Comparison of ENCODE assay signal across 8 cellular contexts in genomic region chr2:231198291-231199173, GRCh38. TPM values are rescaled to one million over a fixed set of nuclear protein-coding genes. Genes with fewer than 3 reads are reported as not detected.
DNase-seq lines count a peak whose midpoint lies in the region; ATAC-seq and TF ChIP-seq lines count a peak whose summit lies in the region.

A gene with protein sequence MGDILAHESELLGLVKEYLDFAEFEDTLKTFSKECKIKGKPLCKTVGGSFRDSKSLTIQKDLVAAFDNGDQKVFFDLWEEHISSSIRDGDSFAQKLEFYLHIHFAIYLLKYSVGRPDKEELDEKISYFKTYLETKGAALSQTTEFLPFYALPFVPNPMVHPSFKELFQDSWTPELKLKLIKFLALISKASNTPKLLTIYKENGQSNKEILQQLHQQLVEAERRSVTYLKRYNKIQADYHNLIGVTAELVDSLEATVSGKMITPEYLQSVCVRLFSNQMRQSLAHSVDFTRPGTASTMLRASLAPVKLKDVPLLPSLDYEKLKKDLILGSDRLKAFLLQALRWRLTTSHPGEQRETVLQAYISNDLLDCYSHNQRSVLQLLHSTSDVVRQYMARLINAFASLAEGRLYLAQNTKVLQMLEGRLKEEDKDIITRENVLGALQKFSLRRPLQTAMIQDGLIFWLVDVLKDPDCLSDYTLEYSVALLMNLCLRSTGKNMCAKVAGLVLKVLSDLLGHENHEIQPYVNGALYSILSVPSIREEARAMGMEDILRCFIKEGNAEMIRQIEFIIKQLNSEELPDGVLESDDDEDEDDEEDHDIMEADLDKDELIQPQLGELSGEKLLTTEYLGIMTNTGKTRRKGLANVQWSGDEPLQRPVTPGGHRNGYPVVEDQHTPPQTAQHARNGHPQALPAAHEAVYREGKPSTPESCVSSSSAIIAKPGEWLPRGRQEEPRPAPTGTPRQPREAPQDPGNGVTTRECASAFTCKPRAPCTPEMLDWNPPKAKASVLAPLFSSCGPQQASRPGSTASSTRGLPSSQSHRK (plus strand): TSS chr2:231198631. CDS start chr2:231206239, 7,608 bp downstream.

- intact Hi-C loops in activated B cell treated with CpG ODN at 0.5 μM for 24 hours (cut with micrococcal nuclease) (loop anchor here (2.0 kb wide), 1 partner anchor 16 kb away; no protein-coding TSS in a partner anchor), spleen (cut with DNase I; ENCODE audit: low total_unique reads) (loop anchor here (10.0 kb wide), 1 partner anchor 94 kb away; no protein-coding TSS in a partner anchor)

- H2AFZ ChIP-seq in ACC112 (ENCODE audit: low read length, unreplicated experiment) = peak within 1 kb of the TSS; percentile 44

- peaks cover 17% of the 10 kb centered on the region for H3K4me1 ChIP-seq in ACC112 (ENCODE audit: control insufficient read depth, insufficient read depth, low read length, unreplicated experiment)
- peaks cover 0 to 24% (median 18%) of the 10 kb centered on the region in 6 donors for H3K4me1 ChIP-seq in spleen

- H3K4me1 Mint-ChIP-seq in activated B cell treated with CpG ODN at 0.5 μM for 24 hours = peaks cover 11% of the 10 kb centered on the region

- peaks cover 6% of the 10 kb centered on the region for H3K27me3 Mint-ChIP-seq in activated B cell treated with CpG ODN at 0.5 μM for 24 hours

- H3K4me3 ChIP-seq in ACC112 (ENCODE audit: low read depth, low read length) (peak within 1 kb of the TSS; percentile 95), cardiac fibroblast (replicated peaks in 1 of 2; ENCODE audit: low read depth in 2 of 2, low read length in 2 of 2) (peak within 1 kb of the TSS; percentile 83 to 99), spleen (peak within 1 kb of the TSS; percentile 77 to 99 (median 95))

- peaks cover 2% of the 10 kb centered on the region for H3K36me3 Mint-ChIP-seq in activated B cell treated with CpG ODN at 0.5 μM for 24 hours (ENCODE audit: low read depth)

- no peaks in the 10 kb centered on the region for H3K9me3 Mint-ChIP-seq in activated B cell treated with CpG ODN at 0.5 μM for 24 hours

- peak; percentile 98 for ATAC-seq in GM18858 (IDR thresholded peaks at IDR 0.05; ENCODE audit: unreplicated experiment)
- ATAC-seq in HG03045 (IDR thresholded peaks at IDR 0.05; ENCODE audit: unreplicated experiment) = peak; percentile 96
- ATAC-seq in activated B cell treated with CpG ODN at 0.5 μM for 24 hours (ENCODE audit: low read depth) = peak; percentile 95

- WGBS in spleen, 5 donors = 0 to 2% (median 1%) methylated on average over 48 to 83 of the region's 83 CpGs

- H3K27me3 ChIP-seq in ACC112 (ENCODE audit: insufficient read depth, low read length) (no peaks in the 10 kb centered on the region), spleen (replicated peaks in 1 of 7) (no peaks in the 10 kb centered on the region)

- H3K4me3 Mint-ChIP-seq in activated B cell treated with CpG ODN at 0.5 μM for 24 hours = peak within 1 kb of the TSS; percentile 93

- peak within 1 kb of the TSS; percentile 68 for H3K27ac Mint-ChIP-seq in activated B cell treated with CpG ODN at 0.5 μM for 24 hours

- H3K27ac ChIP-seq in ACC112 (ENCODE audit: low read depth, low read length) = peak within 1 kb of the TSS; percentile 11; the same call in 1 of the 2 replicates
- H3K27ac ChIP-seq in spleen = peak within 1 kb of the TSS in 7 of 8 donors; percentile 36 to 75 (median 65)

- DNase-seq in NCI-H2171 (lab: John Stamatoyannopoulos, UW) = peak; percentile 64
- DNase-seq in activated B cell treated with CpG ODN at 0.5 μM for 24 hours = peak; percentile 79
- peak; percentile 62 to 68 for DNase-seq in cardiac fibroblast (ENCODE audit: low read depth in 2 of 2)
- DNase-seq in inferior parietal cortex (ENCODE audit: extremely low spot score) = peak; percentile 73
- DNase-seq in spleen = peak; percentile 93

- peaks cover 16% of the 10 kb centered on the region for H3K79me2 ChIP-seq in ACC112 (ENCODE audit: control insufficient read depth, insufficient read depth, low read length, unreplicated experiment)

- no peaks in the 10 kb centered on the region for H3K36me3 ChIP-seq in ACC112 (ENCODE audit: insufficient read depth, low read length)
- H3K36me3 ChIP-seq in spleen = no peaks in the 10 kb centered on the region

- TF ChIP-seq CTCF in activated B cell treated with CpG ODN at 0.5 μM for 24 hours (IDR thresholded peaks at IDR 0.05) (no peak), cardiac fibroblast (IDR thresholded peaks at IDR 0.05; ENCODE audit: low read depth, low read length) (no peak), spleen (IDR thresholded peaks at IDR 0.05 in 8 of 11, conservative IDR thresholded peaks at IDR 0.05 in 3 of 11) (no peak)

- H3K9me3 ChIP-seq in spleen = no peaks in the 10 kb centered on the region

- CTCF ChIA-PET in activated B cell treated with CpG ODN at 0.5 μM for 24 hours (lab: Charles Lee) = interaction anchor here (2.0 kb wide), 1 partner anchor 94 kb away, joined by 7 read pairs; no protein-coding TSS in a partner anchor

- POLR2A ChIA-PET in activated B cell treated with CpG ODN at 0.5 μM for 24 hours (lab: Charles Lee) = interaction anchor here (0.6 to 1.6 kb wide), 4 partner anchors 195 to 265 kb away, joined by 3 to 6 read pairs (median 5); partner anchors contain the start of gene NCL

- TF ChIP-seq POLR2A in spleen (IDR thresholded peaks at IDR 0.05) = no peak

RNA-seq across cellular contexts. Expression of the gene that starts here (rescaled TPM):
- total RNA-seq in activated B cell treated with CpG ODN at 0.5 μM for 24 hours (9.0 and 9.5 TPM in 2 replicates), spleen (1 to 10 TPM; 2.9 to 8.9 (median 4.9) TPM)
- polyA plus RNA-seq in spleen = 1 to 10 TPM in 2 of 3 donors, under 1 TPM in 1; 0.83 to 2.5 (median 2.2) TPM

Comparison
In these comparisons a context has a peak if more than half of its experiments do, and no peak if none do; other contexts are left out.
1. Peak in every context shown above with its lines: DNase-seq, ATAC-seq, H3K4me3 ChIP-seq and H3K27ac ChIP-seq.